ENCODE assay signal across 10 cellular contexts in genomic region chr6:158762787-158763439, GRCh38. TPM values are rescaled to one million over a fixed set of nuclear protein-coding genes. Genes with fewer than 3 reads are reported as not detected.
DNase-seq lines count a peak whose midpoint lies in the region; ATAC-seq and TF ChIP-seq lines count a peak whose summit lies in the region.
"Had no signal": no experiment of that assay in that cellular context is flagged by ENCODE, and none has a peak within 500 bp of the region (broad histone marks: within the 10 kb centered on the region; RNA-seq: fewer than 3 reads in every experiment).

No MANE protein-coding gene starts in this region.

- peaks cover 75% of the 10 kb centered on the region for H3K36me3 Mint-ChIP-seq in stimulated activated naive CD8-positive, alpha-beta T cell treated with anti-CD3 and anti-CD28 coated beads, Interleukin-15, Interleukin-2, amounts not matched to agents 100 ng/mL and 50 ng/mL, for 24 hours (ENCODE audit: low read depth)
- peaks cover 10 to 12% of the 10 kb centered on the region in 2 donors for H3K36me3 Mint-ChIP-seq in activated naive CD4-positive, alpha-beta T cell treated with anti-CD3 and anti-CD28 coated beads, Interleukin-2, amount 50 U/mL, for 72 hours

- no peaks in the 10 kb centered on the region for H3K9me3 Mint-ChIP-seq in stimulated activated naive CD8-positive, alpha-beta T cell treated with anti-CD3 and anti-CD28 coated beads, Interleukin-15, Interleukin-2, amounts not matched to agents 100 ng/mL and 50 ng/mL, for 24 hours
- no peaks in the 10 kb centered on the region for H3K9me3 Mint-ChIP-seq in activated naive CD4-positive, alpha-beta T cell treated with anti-CD3 and anti-CD28 coated beads, Interleukin-2, amount 50 U/mL, for 72 hours
- H3K9me3 Mint-ChIP-seq: activated CD4-positive, alpha-beta T cell treated with anti-CD3 and anti-CD28 coated beads, Interleukin-2, amount 10 ng/mL, durations not matched to agents 7 days and 5 days had no signal

- ATAC-seq in stimulated activated naive CD8-positive, alpha-beta T cell treated with anti-CD3 and anti-CD28 coated beads, Interleukin-15, Interleukin-2, amounts not matched to agents 100 U/mL and 50 U/mL, for 24 hours = no peak
- no peak for ATAC-seq in activated naive CD4-positive, alpha-beta T cell treated with anti-CD3 and anti-CD28 coated beads, Interleukin-2, amount 50 U/mL, for 72 hours
- no peak for ATAC-seq in omental fat pad (ENCODE audit: low FRiP score)

- POLR2A ChIA-PET in GM10248 (lab: Yijun Ruan, JAX) = interaction anchor here (0.6 kb wide), 1 partner anchor 30 kb away, joined by 3 read pairs; no protein-coding TSS in a partner anchor

- TF ChIP-seq CTCF in omental fat pad (IDR thresholded peaks at IDR 0.05) (no peak), GM10248 (IDR thresholded peaks at IDR 0.05; ENCODE audit: control extremely low read depth, extremely low read depth, low read depth, missing control alignments) (no peak)

- no peak for DNase-seq in stimulated activated naive CD8-positive, alpha-beta T cell treated with anti-CD3 and anti-CD28 coated beads, Interleukin-15, Interleukin-2, amounts not matched to agents 100 U/mL and 50 U/mL, for 24 hours
- no peak for DNase-seq in activated naive CD4-positive, alpha-beta T cell treated with anti-CD3 and anti-CD28 coated beads, Interleukin-2, amount 50 U/mL, for 72 hours (ENCODE audit: low spot score in 2 of 2)
- DNase-seq in kidney tubule cell (ENCODE audit: low spot score) (peak; percentile 9), omental fat pad (ENCODE audit: low spot score) (no peak), globus pallidus (ENCODE audit: low spot score) (no peak), NCI-H128 (lab: John Stamatoyannopoulos, UW; ENCODE audit: unreplicated experiment) (no peak), GM10248 (ENCODE audit: extremely low spot score) (no peak)
- DNase-seq: activated CD4-positive, alpha-beta T cell treated with anti-CD3 and anti-CD28 coated beads, Interleukin-2, amount 10 ng/mL, durations not matched to agents 7 days and 5 days; RPMI8226 had no signal

- no peaks in the 10 kb centered on the region for H3K27me3 Mint-ChIP-seq in stimulated activated naive CD8-positive, alpha-beta T cell treated with anti-CD3 and anti-CD28 coated beads, Interleukin-15, Interleukin-2, amounts not matched to agents 100 ng/mL and 50 ng/mL, for 24 hours
- H3K27me3 Mint-ChIP-seq: activated CD4-positive, alpha-beta T cell treated with anti-CD3 and anti-CD28 coated beads, Interleukin-2, amount 10 ng/mL, durations not matched to agents 7 days and 5 days had no signal

- peak overlapping the region; percentile 9 for H3K27ac Mint-ChIP-seq in stimulated activated naive CD8-positive, alpha-beta T cell treated with anti-CD3 and anti-CD28 coated beads, Interleukin-15, Interleukin-2, amounts not matched to agents 100 ng/mL and 50 ng/mL, for 24 hours
- peak overlapping the region; percentile 50 to 77 for H3K27ac Mint-ChIP-seq in activated naive CD4-positive, alpha-beta T cell treated with anti-CD3 and anti-CD28 coated beads, Interleukin-2, amount 50 U/mL, for 72 hours

- H3K4me1 Mint-ChIP-seq in stimulated activated naive CD8-positive, alpha-beta T cell treated with anti-CD3 and anti-CD28 coated beads, Interleukin-15, Interleukin-2, amounts not matched to agents 100 ng/mL and 50 ng/mL, for 24 hours (ENCODE audit: low read depth) = no peaks in the 10 kb centered on the region
- H3K4me1 Mint-ChIP-seq: activated CD4-positive, alpha-beta T cell treated with anti-CD3 and anti-CD28 coated beads, Interleukin-2, amount 10 ng/mL, durations not matched to agents 7 days and 5 days had no signal

- no peak overlapping the region for H3K4me3 Mint-ChIP-seq in stimulated activated naive CD8-positive, alpha-beta T cell treated with anti-CD3 and anti-CD28 coated beads, Interleukin-15, Interleukin-2, amounts not matched to agents 100 ng/mL and 50 ng/mL, for 24 hours
- H3K4me3 Mint-ChIP-seq: activated CD4-positive, alpha-beta T cell treated with anti-CD3 and anti-CD28 coated beads, Interleukin-2, amount 10 ng/mL, durations not matched to agents 7 days and 5 days had no signal

- CTCF ChIA-PET in GM10248 (lab: Yijun Ruan, JAX) = interaction anchor here (0.9 to 2.2 kb wide), 8 partner anchors 9 to 542 kb away, joined by 3 to 7 read pairs (median 4); no protein-coding TSS in a partner anchor

RNA-seq across cellular contexts. Expression of gene EZR, which starts 56.3 kb away (rescaled TPM):
- total RNA-seq in activated naive CD4-positive, alpha-beta T cell treated with anti-CD3 and anti-CD28 coated beads, Interleukin-2, amount 50 U/mL, for 72 hours = 100 to 1,000 TPM; 187 to 207 TPM
- total RNA-seq in omental fat pad = 100 to 1,000 TPM in 2 of 4 donors, 10 to 100 TPM in 2; 60.9 to 480 (median 251) TPM
